ENCODE assay signal across 17 cellular contexts in genomic region chr22:45516163-45516562, GRCh38. TPM values are rescaled to one million over a fixed set of nuclear protein-coding genes. Genes with fewer than 3 reads are reported as not detected.
DNase-seq lines count a peak whose midpoint lies in the region; ATAC-seq and TF ChIP-seq lines count a peak whose summit lies in the region.
"Had no signal": no experiment of that assay in that cellular context is flagged by ENCODE, and none has a peak within 500 bp of the region (broad histone marks: within the 10 kb centered on the region; RNA-seq: fewer than 3 reads in every experiment).

No MANE protein-coding gene starts in this region.

- H3K4me3 ChIP-seq in transverse colon = no peak overlapping the region
- H3K4me3 ChIP-seq: colonic mucosa, spleen had no signal

- ATAC-seq in effector memory CD8-positive, alpha-beta T cell (replicated peaks) = no peak
- ATAC-seq: natural killer cell, T-cell had no signal

- TF ChIP-seq EP300 in transverse colon (IDR thresholded peaks at IDR 0.05; ENCODE audit: low read depth) = no peak

- peaks cover 0 to 27% (median 0%) of the 10 kb centered on the region in 4 donors for H3K4me1 ChIP-seq in transverse colon
- H3K4me1 ChIP-seq: colonic mucosa, spleen had no signal

- whole genome bisulfite sequencing in transverse colon (ENCODE audit: low coverage in 1 of 2), 2 donors = 57 to 67% methylated on average over 6 to 7 of the region's 7 CpGs

- peak overlapping the region in 2 of 3 experiments; percentile 76 to 94 for H3K27ac Mint-ChIP-seq in nephron
- H3K27ac Mint-ChIP-seq in effector memory CD8-positive, alpha-beta T cell = no peak overlapping the region
- H3K27ac Mint-ChIP-seq: activated CD4-positive, alpha-beta T cell treated with anti-CD3 and anti-CD28 coated beads, Interleukin-2, amount 10 ng/mL, durations not matched to agents 7 days and 5 days; immature natural killer cell; natural killer cell; T-cell had no signal

- H3K36me3 Mint-ChIP-seq in nephron (ENCODE audit: low read depth) = peaks cover 16% of the 10 kb centered on the region
- no peaks in the 10 kb centered on the region for H3K36me3 Mint-ChIP-seq in effector memory CD8-positive, alpha-beta T cell (ENCODE audit: insufficient read depth)
- H3K36me3 Mint-ChIP-seq: immature natural killer cell, natural killer cell, T-cell had no signal

- H3K27ac ChIP-seq in caudate nucleus (ENCODE audit: low read depth, low read length) (peak overlapping the region; percentile 52), transverse colon (peak overlapping the region in 3 of 4 donors; percentile 24 to 68 (median 34))
- H3K27ac ChIP-seq: colonic mucosa, spleen had no signal

- H3K36me3 ChIP-seq in transverse colon = no peaks in the 10 kb centered on the region
- H3K36me3 ChIP-seq: colonic mucosa, spleen had no signal

- H3K9me3 Mint-ChIP-seq in nephron = no peaks in the 10 kb centered on the region
- no peaks in the 10 kb centered on the region for H3K9me3 Mint-ChIP-seq in effector memory CD8-positive, alpha-beta T cell
- H3K9me3 Mint-ChIP-seq: activated CD4-positive, alpha-beta T cell treated with anti-CD3 and anti-CD28 coated beads, Interleukin-2, amount 10 ng/mL, durations not matched to agents 7 days and 5 days; natural killer cell; T-cell; type B pancreatic cell had no signal

- H3K27me3 Mint-ChIP-seq in nephron (ENCODE audit: low read depth) = no peaks in the 10 kb centered on the region
- peaks cover 38 to 64% of the 10 kb centered on the region in 2 donors for H3K27me3 Mint-ChIP-seq in effector memory CD8-positive, alpha-beta T cell
- H3K27me3 Mint-ChIP-seq: activated CD4-positive, alpha-beta T cell treated with anti-CD3 and anti-CD28 coated beads, Interleukin-2, amount 10 ng/mL, durations not matched to agents 7 days and 5 days; type B pancreatic cell had no signal

- H3K4me3 Mint-ChIP-seq in nephron = peak overlapping the region in 1 of 3 experiments; percentile 46
- no peak overlapping the region for H3K4me3 Mint-ChIP-seq in effector memory CD8-positive, alpha-beta T cell
- H3K4me3 Mint-ChIP-seq: activated CD4-positive, alpha-beta T cell treated with anti-CD3 and anti-CD28 coated beads, Interleukin-2, amount 10 ng/mL, durations not matched to agents 7 days and 5 days; immature natural killer cell; natural killer cell; T-cell; type B pancreatic cell had no signal

- H3K27me3 ChIP-seq in transverse colon = no peaks in the 10 kb centered on the region
- H3K27me3 ChIP-seq: colonic mucosa had no signal

- DNase-seq in NCI-H69 (lab: John Stamatoyannopoulos, UW) (peak; percentile 18), caudate nucleus (lab: John Stamatoyannopoulos, UW) (no peak), transverse colon (no peak), SIG-M5 (lab: John Stamatoyannopoulos, UW) (no peak), foreskin melanocyte (no peak)
- DNase-seq in effector memory CD8-positive, alpha-beta T cell = no peak
- DNase-seq: activated CD4-positive, alpha-beta T cell treated with anti-CD3 and anti-CD28 coated beads, Interleukin-2, amount 10 ng/mL, durations not matched to agents 7 days and 5 days; activated CD8-positive, alpha-beta memory T cell treated with anti-CD3 and anti-CD28 coated beads, Interleukin-2, amount 50 U/mL, for 48 hours; activated naive CD4-positive, alpha-beta T cell; colonic mucosa; immature natural killer cell; natural killer cell; NCI-H1694; spleen; T-cell had no signal

- H3K4me1 Mint-ChIP-seq in nephron = peaks cover 67% of the 10 kb centered on the region
- H3K4me1 Mint-ChIP-seq in effector memory CD8-positive, alpha-beta T cell (ENCODE audit: low read depth in 2 of 2) = no peaks in the 10 kb centered on the region
- H3K4me1 Mint-ChIP-seq: activated CD4-positive, alpha-beta T cell treated with anti-CD3 and anti-CD28 coated beads, Interleukin-2, amount 10 ng/mL, durations not matched to agents 7 days and 5 days; immature natural killer cell; natural killer cell; T-cell had no signal

- in situ Hi-C loops in transverse colon (cut with MboI; ENCODE audit: low pct_ligation_motif_present in 1 of 4, low pct_unique_long_range_greater_than_20kb in 1 of 4, low sequenced_read_pairs in 3 of 4) = no loop called here

- H3K9me3 ChIP-seq in transverse colon = no peaks in the 10 kb centered on the region
- H3K9me3 ChIP-seq: colonic mucosa, spleen had no signal

- TF ChIP-seq POLR2A in transverse colon (IDR thresholded peaks at IDR 0.05) = no peak

- intact Hi-C loops in transverse colon (cut with DNase I; ENCODE audit: low total_unique reads) = no loop called here

- no peak for TF ChIP-seq CTCF in nephron (IDR thresholded peaks at IDR 0.05; ENCODE audit: unreplicated experiment in 3 of 3)
- TF ChIP-seq CTCF in transverse colon (IDR thresholded peaks at IDR 0.05) = no peak

RNA-seq across cellular contexts. Expression of gene FBLN1, which starts 13.5 kb away (rescaled TPM):
- total RNA-seq in transverse colon = 10 to 100 TPM; 48.6 to 92.1 (median 68.9) TPM
- total RNA-seq: activated CD4-positive, alpha-beta T cell treated with anti-CD3 and anti-CD28 coated beads, Interleukin-2, amount 10 ng/mL, durations not matched to agents 7 days and 5 days had no signal

Comparison
In these comparisons a context has a peak if more than half of its experiments do, and no peak if none do; other contexts are left out.
1. H3K27ac Mint-ChIP-seq: peak in nephron (2 of 3); none in effector memory CD8-positive, alpha-beta T cell (0 of 2).